11 cellular contexts compared by ENCODE assay signal in the genomic region with DNA sequence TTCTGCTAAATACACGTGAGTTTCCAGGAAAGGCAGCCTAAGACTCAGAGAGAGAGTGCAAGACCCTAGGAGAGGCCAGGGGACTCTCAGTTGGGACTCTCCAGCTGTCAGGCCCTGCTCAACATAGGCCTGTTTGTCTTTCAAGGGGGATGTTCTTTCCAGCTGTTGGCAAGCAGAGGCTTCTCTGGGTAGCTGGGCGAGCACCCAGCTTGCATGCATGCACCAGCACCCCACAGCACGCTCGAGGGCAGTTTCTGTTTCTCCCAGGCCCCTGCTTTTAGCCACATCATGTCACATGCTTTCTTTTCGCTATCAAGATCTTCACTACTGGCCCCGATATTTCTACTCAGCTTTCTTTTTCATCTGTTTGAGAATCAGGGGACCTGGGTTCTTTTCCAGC.
DNase-seq lines count a peak whose midpoint lies in the region; ATAC-seq lines count a peak whose summit lies in the region.
"Had no signal": no experiment of that assay in that cellular context is flagged by ENCODE, and none has a peak within 500 bp of the region (broad histone marks: within the 10 kb centered on the region; RNA-seq: fewer than 3 reads in every experiment).

No MANE protein-coding gene starts in this region.

- peak overlapping the region; percentile 93 for H3K27ac ChIP-seq in skeletal muscle tissue (ENCODE audit: low read depth, low read length)
- H3K27ac ChIP-seq: neural progenitor cell had no signal

- H3K4me3 ChIP-seq in skeletal muscle tissue (ENCODE audit: low read length in 3 of 3): no peak overlapping the region
- H3K4me3 ChIP-seq: neural progenitor cell had no signal

- H3K36me3 ChIP-seq in skeletal muscle tissue (ENCODE audit: control insufficient read depth in 3 of 3, insufficient read depth in 3 of 3, low read length in 3 of 3): no peaks in the 10 kb centered on the region
- H3K36me3 ChIP-seq: neural progenitor cell had no signal

- H3K9me3 ChIP-seq in skeletal muscle tissue (ENCODE audit: control insufficient read depth in 3 of 3, low read length in 3 of 3): no peaks in the 10 kb centered on the region

- ATAC-seq in GM19043 (IDR thresholded peaks at IDR 0.05; ENCODE audit: low read depth, unreplicated experiment) (peak; percentile 61), GM21786 (IDR thresholded peaks at IDR 0.05; ENCODE audit: unreplicated experiment) (peak; percentile 87), HG03520 (IDR thresholded peaks at IDR 0.05; ENCODE audit: unreplicated experiment) (peak; percentile 87)

- H3K4me1 ChIP-seq in skeletal muscle tissue (ENCODE audit: control insufficient read depth in 3 of 3, insufficient read depth in 3 of 3, low read length in 3 of 3): peaks cover 11 to 27% (median 19%) of the 10 kb centered on the region in 3 donors
- H3K4me1 ChIP-seq: neural progenitor cell had no signal

- DNase-seq in NOMO-1 treated with DMSO at 0.1 percent for 48 hours (lab: John Stamatoyannopoulos, UW; ENCODE audit: unreplicated experiment) (no peak), AML-193 (lab: John Stamatoyannopoulos, UW) (no peak)
- no peak for DNase-seq in activated naive CD4-positive, alpha-beta T cell treated with anti-CD3 and anti-CD28 coated beads, Interleukin-2, amount 50 U/mL, for 16 hours
- DNase-seq: NCI-H1105 treated with DMSO at 0.1 percent for 48 hours; NK-92 treated with Interleukin-12 subunit alpha and Interleukin-12 subunit beta, amount 100 ng/mL, for 24 hours; T-helper 2 cell had no signal

- H3K9ac ChIP-seq in skeletal muscle tissue (ENCODE audit: low read depth in 1 of 3, low read length in 3 of 3): no peak overlapping the region
- H3K9ac ChIP-seq: neural progenitor cell had no signal

- H3K27me3 ChIP-seq in skeletal muscle tissue (ENCODE audit: control insufficient read depth in 3 of 3, insufficient read depth in 3 of 3, low read length in 3 of 3): no peaks in the 10 kb centered on the region
- H3K27me3 ChIP-seq: neural progenitor cell had no signal
